In genomic region chr20:33790571-33790970, GRCh38 we compare ENCODE assay signal across 12 cellular contexts. TPM values are rescaled to one million over a fixed set of nuclear protein-coding genes. Genes with fewer than 3 reads are reported as not detected.
DNase-seq lines count a peak whose midpoint lies in the region; ATAC-seq, FAIRE-seq and TF ChIP-seq lines count a peak whose summit lies in the region.
"Had no signal": no experiment of that assay in that cellular context is flagged by ENCODE, and none has a peak within 500 bp of the region (broad histone marks: within the 10 kb centered on the region; RNA-seq: fewer than 3 reads in every experiment).

No MANE protein-coding gene starts in this region.

- TF ChIP-seq RAD21 in A549 (conservative IDR thresholded peaks at IDR 0.05 in 1 of 2, IDR thresholded peaks at IDR 0.05 in 1 of 2), result no peak

- peaks cover 22% of the 10 kb centered on the region for H3K4me1 Mint-ChIP-seq in central memory CD8-positive, alpha-beta T cell
- H3K4me1 Mint-ChIP-seq in neural progenitor cell, result peaks cover 13% of the 10 kb centered on the region

- no peak overlapping the region for H2AFZ ChIP-seq in neural progenitor cell (replicated peaks)

- no peak for FAIRE-seq in A549 (lab: Jason Lieb, UNC)
- FAIRE-seq: colon, kidney had no signal

- no peaks in the 10 kb centered on the region for H3K36me3 ChIP-seq in neural progenitor cell

- TF ChIP-seq CTCF in A549 (IDR thresholded peaks at IDR 0.05) (no peak), neural progenitor cell (IDR thresholded peaks at IDR 0.05) (no peak), GM13977 (IDR thresholded peaks at IDR 0.05; ENCODE audit: extremely low read depth, insufficient read depth, missing control alignments) (no peak)

- H3K36me3 Mint-ChIP-seq in central memory CD8-positive, alpha-beta T cell (ENCODE audit: insufficient read depth), result peaks cover 2% of the 10 kb centered on the region
- peaks cover 3% of the 10 kb centered on the region for H3K36me3 Mint-ChIP-seq in neural progenitor cell
- H3K36me3 Mint-ChIP-seq: activated naive CD4-positive, alpha-beta T cell treated with anti-CD3 and anti-CD28 coated beads, Interleukin-2, amount 50 U/mL, for 72 hours had no signal

- TF ChIP-seq EP300 in A549 (IDR thresholded peaks at IDR 0.05), result no peak

- H3K27ac Mint-ChIP-seq in central memory CD8-positive, alpha-beta T cell (ENCODE audit: low read depth), result peak overlapping the region; percentile 54
- H3K27ac Mint-ChIP-seq in neural progenitor cell, result peak overlapping the region; percentile 33

- peaks cover 27% of the 10 kb centered on the region for H3K4me1 ChIP-seq in A549
- no peaks in the 10 kb centered on the region for H3K4me1 ChIP-seq in neural progenitor cell

- H3F3A ChIP-seq in neural progenitor cell (ENCODE audit: low read depth), result no peaks in the 10 kb centered on the region

- no peaks in the 10 kb centered on the region for H3K27me3 ChIP-seq in neural progenitor cell

- H3K4me3 ChIP-seq in A549, result no peak overlapping the region
- H3K4me3 ChIP-seq in neural progenitor cell, result no peak overlapping the region

- peak overlapping the region; percentile 62 for H3K4me2 ChIP-seq in A549
- H3K4me2 ChIP-seq in neural progenitor cell, result no peak overlapping the region

- POLR2A ChIA-PET in A549 (lab: Yijun Ruan, JAX), result interaction anchor here (0.6 kb wide), 1 partner anchor 58 kb away, joined by 3 read pairs; no protein-coding TSS in a partner anchor

- H4K20me1 ChIP-seq in neural progenitor cell (ENCODE audit: low read depth), result no peaks in the 10 kb centered on the region

- peak; percentile 7 to 12; a peak in 2 of 6 replicates for ATAC-seq in A549
- no peak for ATAC-seq in central memory CD8-positive, alpha-beta T cell (replicated peaks; ENCODE audit: extremely low read depth, poor library complexity, severe bottlenecking)
- ATAC-seq: activated naive CD4-positive, alpha-beta T cell treated with anti-CD3 and anti-CD28 coated beads, Interleukin-2, amount 50 U/mL, for 72 hours had no signal

- CTCF ChIA-PET in A549 (lab: Yijun Ruan, JAX), result interaction anchor here (1.0 to 2.5 kb wide), 4 partner anchors 10 to 339 kb away, joined by 3 to 18 read pairs (median 4); no protein-coding TSS in a partner anchor

- no peak overlapping the region for H3K4me3 Mint-ChIP-seq in central memory CD8-positive, alpha-beta T cell
- H3K4me3 Mint-ChIP-seq in neural progenitor cell, result peak overlapping the region; percentile 47

- TF ChIP-seq POLR2A in A549 (IDR thresholded peaks at IDR 0.05; ENCODE audit: low read length), result no peak

- in situ Hi-C loops in GM13977 (cut with MboI; ENCODE audit: low pct_unique_long_range_greater_than_20kb, low sequenced_read_pairs, unreplicated experiment), result no loop called here

- 73% methylated on average over 11 of the region's 11 CpGs for WGBS in A549 (ENCODE audit: missing lambda C conversion rate)

- H3K9me3 Mint-ChIP-seq in central memory CD8-positive, alpha-beta T cell, result no peaks in the 10 kb centered on the region
- no peaks in the 10 kb centered on the region for H3K9me3 Mint-ChIP-seq in neural progenitor cell
- H3K9me3 Mint-ChIP-seq: activated naive CD4-positive, alpha-beta T cell treated with anti-CD3 and anti-CD28 coated beads, Interleukin-2, amount 50 U/mL, for 72 hours had no signal

- H3K9ac ChIP-seq in neural progenitor cell, result no peak overlapping the region

- no peaks in the 10 kb centered on the region for H3K79me2 ChIP-seq in neural progenitor cell (ENCODE audit: low read depth)

- H3K9me3 ChIP-seq in A549 (no peaks in the 10 kb centered on the region), neural progenitor cell (ENCODE audit: low read depth) (no peaks in the 10 kb centered on the region)

- H3K27me3 Mint-ChIP-seq in central memory CD8-positive, alpha-beta T cell, result no peaks in the 10 kb centered on the region
- H3K27me3 Mint-ChIP-seq in neural progenitor cell (ENCODE audit: insufficient read depth, low read depth), result no peaks in the 10 kb centered on the region

- H3K27ac ChIP-seq in A549 (peak overlapping the region; percentile 60 to 84), neural progenitor cell (no peak overlapping the region)

- no peak for DNase-seq in A549 (ENCODE audit: low read depth in 1 of 2, low spot score in 1 of 2)
- peak; percentile 74 for DNase-seq in NCI-H1105 treated with DMSO at 0.1 percent for 48 hours (lab: John Stamatoyannopoulos, UW)
- no peak for DNase-seq in central memory CD8-positive, alpha-beta T cell (ENCODE audit: low spot score in 2 of 2)
- no peak for DNase-seq in neural progenitor cell (ENCODE audit: low spot score)
- DNase-seq in GM13977 (ENCODE audit: low spot score), result no peak
- DNase-seq in activated CD4-positive, CD25-positive, alpha-beta regulatory T cell (lab: John Stamatoyannopoulos, UW), result no peak
- DNase-seq in LoVo (ENCODE audit: low spot score), result no peak
- DNase-seq in AG08396 (ENCODE audit: low spot score), result no peak
- DNase-seq: T-helper 2 cell had no signal

TF ChIP-seq in A549, 52 proteins besides CTCF, POLR2A, EP300 and RAD21:
- TF ChIP-seq, protein P1, sequence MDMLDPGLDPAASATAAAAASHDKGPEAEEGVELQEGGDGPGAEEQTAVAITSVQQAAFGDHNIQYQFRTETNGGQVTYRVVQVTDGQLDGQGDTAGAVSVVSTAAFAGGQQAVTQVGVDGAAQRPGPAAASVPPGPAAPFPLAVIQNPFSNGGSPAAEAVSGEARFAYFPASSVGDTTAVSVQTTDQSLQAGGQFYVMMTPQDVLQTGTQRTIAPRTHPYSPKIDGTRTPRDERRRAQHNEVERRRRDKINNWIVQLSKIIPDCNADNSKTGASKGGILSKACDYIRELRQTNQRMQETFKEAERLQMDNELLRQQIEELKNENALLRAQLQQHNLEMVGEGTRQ (IDR thresholded peaks at IDR 0.05), result no peak
- no peak for TF ChIP-seq EHMT2 (IDR thresholded peaks at IDR 0.05; ENCODE audit: low read depth)
- TF ChIP-seq RARB (CRISPR knock-in tag; IDR thresholded peaks at IDR 0.05), result no peak
- no peak for TF ChIP-seq SREBF2 (IDR thresholded peaks at IDR 0.05)
- TF ChIP-seq HOXB5 (CRISPR knock-in tag; IDR thresholded peaks at IDR 0.05), result no peak
- TF ChIP-seq BHLHE40 (IDR thresholded peaks at IDR 0.05; ENCODE audit: low read depth, low read length), result no peak
- TF ChIP-seq, protein P2, sequence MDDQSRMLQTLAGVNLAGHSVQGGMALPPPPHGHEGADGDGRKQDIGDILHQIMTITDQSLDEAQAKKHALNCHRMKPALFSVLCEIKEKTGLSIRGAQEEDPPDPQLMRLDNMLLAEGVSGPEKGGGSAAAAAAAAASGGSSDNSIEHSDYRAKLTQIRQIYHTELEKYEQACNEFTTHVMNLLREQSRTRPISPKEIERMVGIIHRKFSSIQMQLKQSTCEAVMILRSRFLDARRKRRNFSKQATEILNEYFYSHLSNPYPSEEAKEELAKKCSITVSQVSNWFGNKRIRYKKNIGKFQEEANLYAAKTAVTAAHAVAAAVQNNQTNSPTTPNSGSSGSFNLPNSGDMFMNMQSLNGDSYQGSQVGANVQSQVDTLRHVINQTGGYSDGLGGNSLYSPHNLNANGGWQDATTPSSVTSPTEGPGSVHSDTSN (IDR thresholded peaks at IDR 0.05), result no peak
- TF ChIP-seq HDAC2 (IDR thresholded peaks at IDR 0.05), result no peak
- no peak for TF ChIP-seq ZNF302 (CRISPR knock-in tag; IDR thresholded peaks at IDR 0.05)
- TF ChIP-seq NR3C1 (IDR thresholded peaks at IDR 0.05), result no peak
- TF ChIP-seq, protein P3, sequence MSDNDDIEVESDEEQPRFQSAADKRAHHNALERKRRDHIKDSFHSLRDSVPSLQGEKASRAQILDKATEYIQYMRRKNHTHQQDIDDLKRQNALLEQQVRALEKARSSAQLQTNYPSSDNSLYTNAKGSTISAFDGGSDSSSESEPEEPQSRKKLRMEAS (IDR thresholded peaks at IDR 0.05), result no peak
- TF ChIP-seq CEBPB (IDR thresholded peaks at IDR 0.05), result no peak
- TF ChIP-seq JUN (IDR thresholded peaks at IDR 0.05), result no peak

RNA-seq across cellular contexts. Expression of gene CHMP4B, which starts 20.6 kb away (rescaled TPM):
- 75.8 and 81.3 TPM in 2 replicates for polyA plus RNA-seq in A549 (2011; rRNA removed)
- 88.5 and 97.4 TPM in 2 replicates for polyA plus RNA-seq in A549 (2012; cell fraction: cytosol; rRNA removed)
- 21.4 and 32.9 TPM in 2 replicates for polyA plus RNA-seq in A549 (2012; cell fraction: nucleus; rRNA removed)
- 104 to 108 TPM (median 107 TPM) in 3 replicates for polyA plus RNA-seq in A549 (2017; fragmentation: RNase III; extraction: RNeasy Plus Mini Kit Qiagen cat#74134 plus additional on column Dnase treatment)
- 19.8 and 25.1 TPM in 2 replicates for polyA minus RNA-seq in A549 (2011; rRNA and poly(A)+ RNA removed)
- 40.7 and 51.4 TPM in 2 replicates for total RNA-seq in neural progenitor cell (ENCODE audit: low replicate concordance)

RNA-seq across cellular contexts. Expression of gene ZNF341, which starts 58.8 kb away (rescaled TPM):
- polyA plus RNA-seq in A549 (2011; rRNA removed), result 2.1 and 2.7 TPM in 2 replicates
- 5.8 and 6.1 TPM in 2 replicates for polyA plus RNA-seq in A549 (2012; cell fraction: cytosol; rRNA removed)
- polyA plus RNA-seq in A549 (2012; cell fraction: nucleus; rRNA removed), result 18.1 and 21.9 TPM in 2 replicates
- 3.6 to 4.1 TPM (median 3.8 TPM) in 3 replicates for polyA plus RNA-seq in A549 (2017; fragmentation: RNase III; extraction: RNeasy Plus Mini Kit Qiagen cat#74134 plus additional on column Dnase treatment)
- 3.4 and 4.7 TPM in 2 replicates for polyA minus RNA-seq in A549 (2011; rRNA and poly(A)+ RNA removed)
- 0.82 and 2.5 TPM in 2 replicates for total RNA-seq in neural progenitor cell (ENCODE audit: low replicate concordance)
